In genomic region chr22:46636221-46637002, GRCh38 we compare ENCODE assay signal across 24 cellular contexts. TPM values are rescaled to one million over a fixed set of nuclear protein-coding genes. Genes with fewer than 3 reads are reported as not detected.
DNase-seq lines count a peak whose midpoint lies in the region; ATAC-seq, FAIRE-seq and TF ChIP-seq lines count a peak whose summit lies in the region.
"Had no signal": no experiment of that assay in that cellular context is flagged by ENCODE, and none has a peak within 500 bp of the region (broad histone marks: within the 10 kb centered on the region; RNA-seq: fewer than 3 reads in every experiment).

No MANE protein-coding gene starts in this region.

- H4K20me1 ChIP-seq in HCT116 (ENCODE audit: insufficient read depth): no peaks in the 10 kb centered on the region

- no peaks in the 10 kb centered on the region for H3K9me2 ChIP-seq in HCT116 (ENCODE audit: insufficient read depth)

- H3K4me3 ChIP-seq in A549 (no peak overlapping the region), HCT116 (replicated peaks in 1 of 2; ENCODE audit: low read depth in 1 of 2, low read length in 2 of 2) (no peak overlapping the region)
- H3K4me3 ChIP-seq: ascending aorta, spleen, vagina had no signal

- no peak for TF ChIP-seq CTCF in A549 (IDR thresholded peaks at IDR 0.05)
- TF ChIP-seq CTCF in HCT116 (IDR thresholded peaks at IDR 0.05 in 2 of 3, conservative IDR thresholded peaks at IDR 0.05 in 1 of 3; ENCODE audit: borderline replicate concordance in 1 of 3, insufficient read depth in 1 of 3, low read depth in 2 of 3, low read length in 2 of 3): no peak
- TF ChIP-seq CTCF in glutamatergic neuron (IDR thresholded peaks at IDR 0.05; ENCODE audit: partially characterized antibody, unreplicated experiment): no peak

- no peak for TF ChIP-seq EP300 in A549 (IDR thresholded peaks at IDR 0.05)

- H3K4me1 ChIP-seq in A549 (peaks cover 23% of the 10 kb centered on the region), HCT116 (ENCODE audit: control insufficient read depth in 1 of 2, insufficient read depth in 2 of 2, low read length in 2 of 2) (peaks cover 12 to 18% of the 10 kb centered on the region in 2 experiments)
- H3K4me1 ChIP-seq: ascending aorta, parathyroid adenoma had no signal

- CTCF ChIA-PET in A549 (lab: Yijun Ruan, JAX): interaction anchor here (0.6 kb wide), 1 partner anchor 662 kb away, joined by 3 read pairs; no protein-coding TSS in a partner anchor
- CTCF ChIA-PET in HCT116 (lab: Charles Lee): no interaction called here

- H2AFZ ChIP-seq in HCT116 (ENCODE audit: low read depth, low read length, poor library complexity, severe bottlenecking): no peak overlapping the region
- H2AFZ ChIP-seq: parathyroid adenoma had no signal

- no peak for DNase-seq in A549 (ENCODE audit: low read depth in 1 of 2, low spot score in 1 of 2)
- no peak for DNase-seq in HCT116 (ENCODE audit: low read depth, low spot score)
- DNase-seq in glutamatergic neuron: no peak
- DNase-seq in myocyte (ENCODE audit: low read depth): peak; percentile 87
- no peak for DNase-seq in dedifferentiated amniotic fluid mesenchymal stem cell (ENCODE audit: extremely low spot score)
- DNase-seq in ureter (ENCODE audit: low spot score): no peak
- DNase-seq: ACHN; activated CD4-positive, alpha-beta memory T cell treated with anti-CD3 and anti-CD28 coated beads for 36 hours; activated naive CD4-positive, alpha-beta T cell treated with anti-CD3 and anti-CD28 coated beads, Interleukin-2, amount 50 U/mL, for 16 hours; activated T-cell treated with anti-CD3 and anti-CD28 coated beads, Interleukin-2, amount 50 U/mL, for 4 hours; cerebellar nuclear complex; KG1; naive thymus-derived CD4-positive, alpha-beta T cell; NCI-H1930; NCI-H510A; SIG-M5; spleen; stimulated activated CD8-positive, alpha-beta memory T cell treated with anti-CD3 and anti-CD28 coated beads, Interleukin-4, amount 100 ng/mL, for 48 hours; T-helper 17 cell had no signal

- WGBS in A549 (ENCODE audit: missing lambda C conversion rate): 93% methylated on average over 14 of the region's 29 CpGs

- BruUV-seq in HCT116 (replicated peaks; lab: Mats Ljungman, UMichigan): no TSS peak

- no peaks in the 10 kb centered on the region for H3K9me3 ChIP-seq in A549
- H3K9me3 ChIP-seq in HCT116 (ENCODE audit: control insufficient read depth in 1 of 2, insufficient read depth in 1 of 2, low read depth in 1 of 2, low read length in 2 of 2): no peaks in the 10 kb centered on the region
- H3K9me3 ChIP-seq: ascending aorta, spleen, vagina had no signal

- no peaks in the 10 kb centered on the region for H3K79me2 ChIP-seq in HCT116 (ENCODE audit: insufficient read depth, low read length)
- H3K79me2 ChIP-seq: parathyroid adenoma had no signal

- peaks cover 4% of the 10 kb centered on the region for H3K36me3 Mint-ChIP-seq in glutamatergic neuron (ENCODE audit: unreplicated experiment)
- H3K36me3 Mint-ChIP-seq: activated CD4-positive, alpha-beta memory T cell treated with anti-CD3 and anti-CD28 coated beads for 36 hours had no signal

- RAD21 ChIA-PET in HCT116 (lab: Charles Lee; ENCODE audit: low non-redundant PET in 1 of 2, low total read pairs in 2 of 2, uncharacterized antibody in 2 of 2, unreplicated experiment in 2 of 2): no interaction called here

- peaks cover 27% of the 10 kb centered on the region for H3K4me1 Mint-ChIP-seq in glutamatergic neuron (ENCODE audit: low read depth, unreplicated experiment)

- H3K27ac ChIP-seq in A549: peak overlapping the region; percentile 0 to 77; a peak in 2 of 6 replicates
- peak overlapping the region; percentile 22; the same call in 1 of the 2 replicates for H3K27ac ChIP-seq in HCT116 (ENCODE audit: low read depth, low read length)
- H3K27ac ChIP-seq: ascending aorta, parathyroid adenoma, spleen, vagina had no signal

- peak; percentile 14 to 43; a peak in 4 of 6 replicates for ATAC-seq in A549
- no peak for ATAC-seq in HCT116
- ATAC-seq in GM21390 (IDR thresholded peaks at IDR 0.05; ENCODE audit: unreplicated experiment): no peak
- ATAC-seq in GM18505 (IDR thresholded peaks at IDR 0.05; ENCODE audit: unreplicated experiment): no peak
- ATAC-seq: activated T-cell treated with anti-CD3 and anti-CD28 coated beads, Interleukin-2, amount 50 U/mL, for 4 hours; naive thymus-derived CD4-positive, alpha-beta T cell; T-helper 17 cell had no signal

- no peak for TF ChIP-seq RAD21 in A549 (conservative IDR thresholded peaks at IDR 0.05 in 1 of 2, IDR thresholded peaks at IDR 0.05 in 1 of 2)
- no peak for TF ChIP-seq RAD21 in HCT116 (IDR thresholded peaks at IDR 0.05; ENCODE audit: low read depth)

- H3K4me2 ChIP-seq in A549 (no peak overlapping the region), HCT116 (ENCODE audit: low read length) (no peak overlapping the region)

- H3K9me3 Mint-ChIP-seq in glutamatergic neuron (ENCODE audit: unreplicated experiment): peaks cover 21% of the 10 kb centered on the region
- H3K9me3 Mint-ChIP-seq: activated CD4-positive, alpha-beta memory T cell treated with anti-CD3 and anti-CD28 coated beads for 36 hours; activated T-cell treated with anti-CD3 and anti-CD28 coated beads, Interleukin-2, amount 50 U/mL, for 4 hours; naive thymus-derived CD4-positive, alpha-beta T cell had no signal

- intact Hi-C loops in HCT116 (cut with micrococcal nuclease): no loop called here

- H3K9ac ChIP-seq in HCT116 (ENCODE audit: low read length): no peak overlapping the region
- H3K9ac ChIP-seq: parathyroid adenoma had no signal

- no peaks in the 10 kb centered on the region for H3K27me3 ChIP-seq in HCT116 (ENCODE audit: insufficient read depth, low read length)
- H3K27me3 ChIP-seq: ascending aorta, spleen, vagina had no signal

- TF ChIP-seq POLR2A in A549 (IDR thresholded peaks at IDR 0.05; ENCODE audit: low read length) (no peak), HCT116 (IDR thresholded peaks at IDR 0.05; ENCODE audit: borderline replicate concordance, extremely low read depth, insufficient read depth, insufficient read length) (no peak), GM18505 (IDR thresholded peaks at IDR 0.05; ENCODE audit: borderline replicate concordance, extremely low read depth, insufficient read depth, insufficient read length) (no peak)

- H3K4me3 Mint-ChIP-seq in glutamatergic neuron (ENCODE audit: unreplicated experiment): no peak overlapping the region
- H3K4me3 Mint-ChIP-seq: activated CD4-positive, alpha-beta memory T cell treated with anti-CD3 and anti-CD28 coated beads for 36 hours; activated T-cell treated with anti-CD3 and anti-CD28 coated beads, Interleukin-2, amount 50 U/mL, for 4 hours; naive thymus-derived CD4-positive, alpha-beta T cell; T-helper 17 cell had no signal

- peaks cover 20% of the 10 kb centered on the region for H3K27me3 Mint-ChIP-seq in glutamatergic neuron (ENCODE audit: unreplicated experiment)
- H3K27me3 Mint-ChIP-seq: activated CD4-positive, alpha-beta memory T cell treated with anti-CD3 and anti-CD28 coated beads for 36 hours; naive thymus-derived CD4-positive, alpha-beta T cell; T-helper 17 cell had no signal

- no peaks in the 10 kb centered on the region for H3K36me3 ChIP-seq in HCT116 (ENCODE audit: control insufficient read depth in 1 of 2, insufficient read depth in 2 of 2, low read length in 2 of 2)
- H3K36me3 ChIP-seq: ascending aorta, vagina had no signal

- FAIRE-seq in A549 (lab: Jason Lieb, UNC): no peak

- peak overlapping the region; percentile 17 for H3K27ac Mint-ChIP-seq in glutamatergic neuron (ENCODE audit: unreplicated experiment)
- H3K27ac Mint-ChIP-seq: activated CD4-positive, alpha-beta memory T cell treated with anti-CD3 and anti-CD28 coated beads for 36 hours; naive thymus-derived CD4-positive, alpha-beta T cell; T-helper 17 cell had no signal

- POLR2A ChIA-PET in A549 (lab: Yijun Ruan, JAX) (no interaction called here), HCT116 (lab: Charles Lee) (no interaction called here)

TF ChIP-seq in A549, 52 proteins besides CTCF, POLR2A, EP300 and RAD21:
- TF ChIP-seq HDAC2 (IDR thresholded peaks at IDR 0.05) (no peak), ZSCAN20 (CRISPR knock-in tag; IDR thresholded peaks at IDR 0.05) (no peak), JUN (IDR thresholded peaks at IDR 0.05) (no peak)

TF ChIP-seq in HCT116, 20 proteins besides CTCF, POLR2A, EP300 and RAD21 (continues in another document):
- TF ChIP-seq EGR1 (IDR thresholded peaks at IDR 0.05; ENCODE audit: low read depth) (no peak), MAX (IDR thresholded peaks at IDR 0.05) (no peak)

RNA-seq across cellular contexts. Expression of gene GRAMD4, which starts 16.2 kb away (rescaled TPM):
- polyA plus RNA-seq in A549 (2011; rRNA removed) (13.1 and 13.2 TPM in 2 replicates), A549 (2017; fragmentation: RNase III; extraction: RNeasy Plus Mini Kit Qiagen cat#74134 plus additional on column Dnase treatment) (6.0 to 8.1 TPM (median 7.7 TPM) in 3 replicates)
- polyA plus RNA-seq in A549 (2012; cell fraction: cytosol; rRNA removed): 9.7 and 14.9 TPM in 2 replicates
- 15.6 and 18.2 TPM in 2 replicates for polyA plus RNA-seq in A549 (2012; cell fraction: nucleus; rRNA removed)
- 27.3 and 40.6 TPM in 2 replicates for polyA minus RNA-seq in A549 (2011; rRNA and poly(A)+ RNA removed)
- total RNA-seq in HCT116 (2021; ENCODE audit: unreplicated experiment) (25.8 TPM), glutamatergic neuron (ENCODE audit: unreplicated experiment) (85.7 TPM), myocyte (18.5 and 22.4 TPM in 2 replicates), ureter (34.9 TPM)
- 11.4 and 13.3 TPM in 2 replicates for polyA plus RNA-seq in HCT116 (2012)
- polyA plus RNA-seq in myocyte (2012): 15.3 TPM

Comparison
In these comparisons a context has a peak if more than half of its experiments do, and no peak if none do; other contexts are left out.
1. ATAC-seq: peak in A549 (2 of 2); none in HCT116 (single experiment), GM21390 (single experiment) and GM18505 (single experiment).